ENCODE assay signal across 1 cellular context in the genomic region with DNA sequence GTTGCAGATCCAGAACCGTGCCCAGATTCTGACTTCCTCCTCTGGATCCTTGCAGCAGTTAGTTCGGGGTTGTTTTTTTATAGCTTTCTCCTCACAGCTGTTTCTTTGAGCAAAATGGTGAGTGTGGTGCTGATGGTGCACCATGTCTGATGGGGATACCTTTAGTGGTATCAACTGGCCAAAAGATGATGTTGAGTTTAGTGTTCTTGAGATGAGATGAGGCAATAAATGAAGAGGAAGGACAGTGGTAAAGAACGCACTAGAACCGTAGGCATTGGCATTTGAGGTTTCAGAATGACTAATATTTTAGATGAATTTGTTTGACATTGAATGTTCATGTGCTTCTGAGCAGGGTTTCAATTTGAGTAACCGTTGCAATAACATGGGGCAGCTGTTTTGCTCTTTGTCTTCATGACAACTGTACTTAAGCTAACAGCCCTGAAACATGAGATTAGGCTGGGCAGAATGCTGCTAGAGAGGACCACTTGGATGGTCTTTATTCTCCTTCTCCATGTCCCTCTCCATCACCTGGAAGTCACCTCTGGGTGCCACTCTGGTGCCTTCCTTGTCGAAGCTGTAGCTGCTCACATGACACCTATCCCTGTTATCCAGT.
TF ChIP-seq lines count a peak whose summit lies in the region.

No MANE protein-coding gene starts in this region.

TF ChIP-seq in GM12878, 131 proteins besides CTCF, POLR2A, EP300 and RAD21 (continued from another document):
- TF ChIP-seq, protein P1, sequence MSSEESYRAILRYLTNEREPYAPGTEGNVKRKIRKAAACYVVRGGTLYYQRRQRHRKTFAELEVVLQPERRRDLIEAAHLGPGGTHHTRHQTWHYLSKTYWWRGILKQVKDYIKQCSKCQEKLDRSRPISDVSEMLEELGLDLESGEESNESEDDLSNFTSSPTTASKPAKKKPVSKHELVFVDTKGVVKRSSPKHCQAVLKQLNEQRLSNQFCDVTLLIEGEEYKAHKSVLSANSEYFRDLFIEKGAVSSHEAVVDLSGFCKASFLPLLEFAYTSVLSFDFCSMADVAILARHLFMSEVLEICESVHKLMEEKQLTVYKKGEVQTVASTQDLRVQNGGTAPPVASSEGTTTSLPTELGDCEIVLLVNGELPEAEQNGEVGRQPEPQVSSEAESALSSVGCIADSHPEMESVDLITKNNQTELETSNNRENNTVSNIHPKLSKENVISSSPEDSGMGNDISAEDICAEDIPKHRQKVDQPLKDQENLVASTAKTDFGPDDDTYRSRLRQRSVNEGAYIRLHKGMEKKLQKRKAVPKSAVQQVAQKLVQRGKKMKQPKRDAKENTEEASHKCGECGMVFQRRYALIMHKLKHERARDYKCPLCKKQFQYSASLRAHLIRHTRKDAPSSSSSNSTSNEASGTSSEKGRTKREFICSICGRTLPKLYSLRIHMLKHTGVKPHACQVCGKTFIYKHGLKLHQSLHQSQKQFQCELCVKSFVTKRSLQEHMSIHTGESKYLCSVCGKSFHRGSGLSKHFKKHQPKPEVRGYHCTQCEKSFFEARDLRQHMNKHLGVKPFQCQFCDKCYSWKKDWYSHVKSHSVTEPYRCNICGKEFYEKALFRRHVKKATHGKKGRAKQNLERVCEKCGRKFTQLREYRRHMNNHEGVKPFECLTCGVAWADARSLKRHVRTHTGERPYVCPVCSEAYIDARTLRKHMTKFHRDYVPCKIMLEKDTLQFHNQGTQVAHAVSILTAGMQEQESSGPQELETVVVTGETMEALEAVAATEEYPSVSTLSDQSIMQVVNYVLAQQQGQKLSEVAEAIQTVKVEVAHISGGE (CRISPR knock-in tag; IDR thresholded peaks at IDR 0.05): no peak
- TF ChIP-seq MXI1 (IDR thresholded peaks at IDR 0.05; ENCODE audit: low read depth, low read length) (no peak), REST (IDR thresholded peaks at IDR 0.05; ENCODE audit: low read depth, low read length) (no peak), RELA (IDR thresholded peaks at IDR 0.05; ENCODE audit: borderline replicate concordance, partially characterized antibody) (no peak), HCFC1 (IDR thresholded peaks at IDR 0.05; ENCODE audit: low read length) (no peak), SP1 (IDR thresholded peaks at IDR 0.05; ENCODE audit: low read depth, low read length) (no peak), BCL3 (IDR thresholded peaks at IDR 0.05; ENCODE audit: borderline replicate concordance, insufficient read depth, low read depth, low read length, poor library complexity, severe bottlenecking) (peak; percentile 25), SIX5 (IDR thresholded peaks at IDR 0.05; ENCODE audit: low read depth, low read length, severe bottlenecking) (no peak), RUNX3 (IDR thresholded peaks at IDR 0.05; ENCODE audit: low read length) (peak; percentile 92), NR2C2 (IDR thresholded peaks at IDR 0.05; ENCODE audit: borderline replicate concordance, control insufficient read depth, insufficient read length, low read depth) (no peak), JUNB (IDR thresholded peaks at IDR 0.05) (peak; percentile 97), CBFB (IDR thresholded peaks at IDR 0.05; ENCODE audit: low read depth) (0 out of 2 replicates have a peak, but pooled peaks have one; percentile 61), PAX5 (IDR thresholded peaks at IDR 0.05; ENCODE audit: borderline replicate concordance, low read depth, low read length) (peak; percentile 80; the same call in 1 of the 2 replicates), ESRRA (IDR thresholded peaks at IDR 0.05; ENCODE audit: low read length) (no peak), MEF2A (IDR thresholded peaks at IDR 0.05; ENCODE audit: insufficient read depth, low read depth, low read length) (peak; percentile 69), SREBF1 (IDR thresholded peaks at IDR 0.05; ENCODE audit: low read length) (peak; percentile 64), EZH2 (IDR thresholded peaks at IDR 0.05; ENCODE audit: borderline replicate concordance, control insufficient read depth, low read depth, low read length) (no peak), ATF7 (IDR thresholded peaks at IDR 0.05; ENCODE audit: low read depth) (peak; percentile 66), PML (IDR thresholded peaks at IDR 0.05; ENCODE audit: low read length) (0 out of 2 replicates have a peak, but pooled peaks have one; percentile 58), TARDBP (IDR thresholded peaks at IDR 0.05; ENCODE audit: borderline replicate concordance) (no peak)
- TF ChIP-seq, protein P2, sequence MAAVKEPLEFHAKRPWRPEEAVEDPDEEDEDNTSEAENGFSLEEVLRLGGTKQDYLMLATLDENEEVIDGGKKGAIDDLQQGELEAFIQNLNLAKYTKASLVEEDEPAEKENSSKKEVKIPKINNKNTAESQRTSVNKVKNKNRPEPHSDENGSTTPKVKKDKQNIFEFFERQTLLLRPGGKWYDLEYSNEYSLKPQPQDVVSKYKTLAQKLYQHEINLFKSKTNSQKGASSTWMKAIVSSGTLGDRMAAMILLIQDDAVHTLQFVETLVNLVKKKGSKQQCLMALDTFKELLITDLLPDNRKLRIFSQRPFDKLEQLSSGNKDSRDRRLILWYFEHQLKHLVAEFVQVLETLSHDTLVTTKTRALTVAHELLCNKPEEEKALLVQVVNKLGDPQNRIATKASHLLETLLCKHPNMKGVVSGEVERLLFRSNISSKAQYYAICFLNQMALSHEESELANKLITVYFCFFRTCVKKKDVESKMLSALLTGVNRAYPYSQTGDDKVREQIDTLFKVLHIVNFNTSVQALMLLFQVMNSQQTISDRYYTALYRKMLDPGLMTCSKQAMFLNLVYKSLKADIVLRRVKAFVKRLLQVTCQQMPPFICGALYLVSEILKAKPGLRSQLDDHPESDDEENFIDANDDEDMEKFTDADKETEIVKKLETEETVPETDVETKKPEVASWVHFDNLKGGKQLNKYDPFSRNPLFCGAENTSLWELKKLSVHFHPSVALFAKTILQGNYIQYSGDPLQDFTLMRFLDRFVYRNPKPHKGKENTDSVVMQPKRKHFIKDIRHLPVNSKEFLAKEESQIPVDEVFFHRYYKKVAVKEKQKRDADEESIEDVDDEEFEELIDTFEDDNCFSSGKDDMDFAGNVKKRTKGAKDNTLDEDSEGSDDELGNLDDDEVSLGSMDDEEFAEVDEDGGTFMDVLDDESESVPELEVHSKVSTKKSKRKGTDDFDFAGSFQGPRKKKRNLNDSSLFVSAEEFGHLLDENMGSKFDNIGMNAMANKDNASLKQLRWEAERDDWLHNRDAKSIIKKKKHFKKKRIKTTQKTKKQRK (IDR thresholded peaks at IDR 0.05; ENCODE audit: low read depth, low read length): no peak
